ENCODE assay signal across 26 cellular contexts in the genomic region with DNA sequence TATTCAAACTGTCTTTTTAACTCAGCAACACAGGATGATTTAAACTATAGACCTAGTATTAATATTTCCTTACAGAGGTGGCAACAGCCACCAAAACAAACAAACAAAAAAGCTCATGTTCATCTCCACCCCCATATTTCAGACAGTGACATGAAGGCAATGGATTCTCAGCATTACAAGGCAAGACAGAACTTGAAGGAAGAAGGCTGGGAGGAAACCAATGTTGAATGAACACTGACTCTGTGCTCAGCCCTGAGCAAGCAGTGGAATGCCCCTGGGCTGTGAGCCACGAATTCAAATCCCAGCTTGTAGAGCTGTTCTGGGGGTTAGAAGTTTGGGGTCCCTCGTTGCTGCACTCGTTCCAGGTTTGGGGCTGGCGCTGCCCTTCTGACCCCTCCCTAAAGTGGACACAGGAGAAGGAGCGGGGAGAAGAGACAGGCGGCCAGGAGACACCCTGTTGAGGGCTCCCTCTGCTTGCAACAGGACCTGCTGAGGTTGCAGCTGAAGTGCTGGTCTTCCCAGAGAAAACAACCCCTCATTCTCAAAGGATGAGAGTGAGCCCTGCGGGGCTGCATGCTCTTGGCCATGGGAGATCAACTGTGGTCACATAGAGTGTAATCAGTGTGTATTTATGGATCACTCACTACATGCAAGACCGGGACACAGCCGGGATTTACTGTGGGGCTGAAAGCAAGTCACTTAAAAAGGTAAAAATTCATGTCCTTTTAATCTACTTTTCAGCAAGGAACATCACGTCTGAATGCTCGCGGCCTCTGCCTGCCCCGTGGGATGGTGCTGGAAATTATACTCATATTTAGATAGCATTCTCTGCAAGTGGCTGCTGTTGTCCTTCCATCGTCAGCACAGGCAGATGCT. TPM values are rescaled to one million over a fixed set of nuclear protein-coding genes. Genes with fewer than 3 reads are reported as not detected.
A peak's percentile ranks its signal among the peaks of the same experiment; 100 is the strongest.
DNase-seq lines count a peak whose midpoint lies in the region; ATAC-seq, FAIRE-seq and TF ChIP-seq lines count a peak whose summit lies in the region.
"Had no signal": no experiment of that assay in that cellular context is flagged by ENCODE, and none has a peak within 500 bp of the region (broad histone marks: within the 10 kb centered on the region; RNA-seq: fewer than 3 reads in every experiment).

No MANE protein-coding gene starts in this region.

- 80% methylated on average over 13 of the region's 14 CpGs for WGBS in mesenchymal stem cell
- 79 to 85% (median 83%) methylated on average over 14 of the region's 14 CpGs for WGBS in spleen, 5 donors
- WGBS in stomach, 5 donors = 75 to 85% (median 81%) methylated on average over 12 to 14 of the region's 14 CpGs

- no peak overlapping the region for H3K23ac ChIP-seq in mesenchymal stem cell (ENCODE audit: low read length in 2 of 2)

- H3K9me3 ChIP-seq in RWPE2 (ENCODE audit: severe bottlenecking) (no peaks in the 10 kb centered on the region), mesenchymal stem cell (ENCODE audit: control insufficient read depth, low read length) (no peaks in the 10 kb centered on the region), spleen (no peaks in the 10 kb centered on the region), stomach (no peaks in the 10 kb centered on the region)
- H3K9me3 ChIP-seq: MG63 had no signal

- peak overlapping the region in 1 of 2 experiments; percentile 39 for H3K14ac ChIP-seq in mesenchymal stem cell (ENCODE audit: low read length in 2 of 2)

- no peaks in the 10 kb centered on the region for H3K79me1 ChIP-seq in mesenchymal stem cell (replicated peaks; ENCODE audit: low read length, poor library complexity, severe bottlenecking)

- POLR2A ChIA-PET in activated CD4-positive, alpha-beta memory T cell treated with anti-CD3 and anti-CD28 coated beads, Interleukin-2, amount 10 ng/mL, durations not matched to agents 7 days and 5 days (lab: Charles Lee) = no interaction called here

- intact Hi-C loops in spleen (cut with DNase I; ENCODE audit: low total_unique reads) (no loop called here), stomach (cut with DNase I; ENCODE audit: low total_unique reads) (no loop called here)

- no peak overlapping the region for H3K4me3 Mint-ChIP-seq in activated CD4-positive, alpha-beta memory T cell treated with anti-CD3 and anti-CD28 coated beads, Interleukin-2, amount 10 ng/mL, durations not matched to agents 7 days and 5 days
- H3K4me3 Mint-ChIP-seq: CD4-positive, CD25-positive, alpha-beta regulatory T cell; endodermal cell; memory B cell; naive thymus-derived CD4-positive, alpha-beta T cell had no signal

- no peaks in the 10 kb centered on the region for H3K36me3 Mint-ChIP-seq in activated CD4-positive, alpha-beta memory T cell treated with anti-CD3 and anti-CD28 coated beads, Interleukin-2, amount 10 ng/mL, durations not matched to agents 7 days and 5 days (ENCODE audit: low read depth)
- H3K36me3 Mint-ChIP-seq: CD4-positive, CD25-positive, alpha-beta regulatory T cell; memory B cell; naive thymus-derived CD4-positive, alpha-beta T cell had no signal

- no peak overlapping the region for H2BK12ac ChIP-seq in mesenchymal stem cell (ENCODE audit: low read length in 2 of 2)

- TF ChIP-seq POLR2A in spleen (IDR thresholded peaks at IDR 0.05) (no peak), stomach (IDR thresholded peaks at IDR 0.05) (no peak)

- no peak overlapping the region for H2BK15ac ChIP-seq in mesenchymal stem cell (ENCODE audit: low read depth, poor library complexity, severe bottlenecking)

- FAIRE-seq in GM18507 (lab: Jason Lieb, UNC) = peak; percentile 54

- TF ChIP-seq CTCF in RWPE2 (IDR thresholded peaks at IDR 0.05; ENCODE audit: poor library complexity, severe bottlenecking) (no peak), spleen (IDR thresholded peaks at IDR 0.05 in 8 of 11, conservative IDR thresholded peaks at IDR 0.05 in 3 of 11) (no peak), stomach (IDR thresholded peaks at IDR 0.05) (no peak)

- H3K27ac ChIP-seq in RWPE2 (ENCODE audit: poor library complexity, severe bottlenecking) (peak overlapping the region; percentile 64), mesenchymal stem cell (ENCODE audit: low read length, poor library complexity, severe bottlenecking) (no peak overlapping the region), spleen (no peak overlapping the region), stomach (no peak overlapping the region)
- H3K27ac ChIP-seq: coronary artery, HL-60 had no signal

- H3K27me3 ChIP-seq in RWPE2 (ENCODE audit: insufficient read depth, poor library complexity, severe bottlenecking) (no peaks in the 10 kb centered on the region), mesenchymal stem cell (ENCODE audit: control insufficient read depth in 1 of 2, insufficient read depth in 1 of 2, low read length in 2 of 2) (peaks cover 0 to 6% of the 10 kb centered on the region in 2 experiments), spleen (replicated peaks in 1 of 7) (no peaks in the 10 kb centered on the region), stomach (no peaks in the 10 kb centered on the region)
- H3K27me3 ChIP-seq: MG63 had no signal

- H3K27ac Mint-ChIP-seq in activated CD4-positive, alpha-beta memory T cell treated with anti-CD3 and anti-CD28 coated beads, Interleukin-2, amount 10 ng/mL, durations not matched to agents 7 days and 5 days = no peak overlapping the region
- H3K27ac Mint-ChIP-seq: CD4-positive, CD25-positive, alpha-beta regulatory T cell; endodermal cell; memory B cell; naive thymus-derived CD4-positive, alpha-beta T cell had no signal

- no peak overlapping the region for H3K4me2 ChIP-seq in mesenchymal stem cell (ENCODE audit: low read length, poor library complexity, severe bottlenecking)

- H3K4ac ChIP-seq in mesenchymal stem cell (ENCODE audit: low read depth in 1 of 2, low read length in 2 of 2) = no peak overlapping the region

- CTCF ChIA-PET in activated CD4-positive, alpha-beta memory T cell treated with anti-CD3 and anti-CD28 coated beads, Interleukin-2, amount 10 ng/mL, durations not matched to agents 7 days and 5 days (lab: Charles Lee) = interaction anchor here (0.8 to 1.1 kb wide), 4 partner anchors 8 to 299 kb away, joined by 3 read pairs; no protein-coding TSS in a partner anchor

- peak; percentile 86 for ATAC-seq in RWPE2 (ENCODE audit: low read depth)
- ATAC-seq: left cardiac atrium; naive thymus-derived CD4-positive, alpha-beta T cell had no signal

- H4K91ac ChIP-seq in mesenchymal stem cell (ENCODE audit: low read length) = no peak overlapping the region

- H3K4me1 ChIP-seq in RWPE2 (ENCODE audit: insufficient read depth, poor library complexity, severe bottlenecking) = peaks cover 17% of the 10 kb centered on the region
- peaks cover 2% of the 10 kb centered on the region for H3K4me1 ChIP-seq in mesenchymal stem cell (ENCODE audit: control insufficient read depth, insufficient read depth, low read depth, low read length)
- no peaks in the 10 kb centered on the region for H3K4me1 ChIP-seq in spleen
- peaks cover 0 to 6% (median 2%) of the 10 kb centered on the region in 4 donors for H3K4me1 ChIP-seq in stomach

- H2AFZ ChIP-seq in mesenchymal stem cell (ENCODE audit: low read depth, low read length) = peak overlapping the region; percentile 31

- no peak overlapping the region for H3K18ac ChIP-seq in mesenchymal stem cell (ENCODE audit: low read depth in 1 of 2, low read length in 2 of 2)

- H3K4me3 ChIP-seq in RWPE2 (ENCODE audit: severe bottlenecking) = no peak overlapping the region
- H3K4me3 ChIP-seq in mesenchymal stem cell (ENCODE audit: insufficient read depth in 1 of 2, low read depth in 1 of 2, low read length in 2 of 2) = no peak overlapping the region
- H3K4me3 ChIP-seq in spleen = no peak overlapping the region
- H3K4me3 ChIP-seq in stomach = no peak overlapping the region
- H3K4me3 ChIP-seq: coronary artery, MG63 had no signal

- TF ChIP-seq EP300 in stomach (IDR thresholded peaks at IDR 0.05) = no peak

- H2BK120ac ChIP-seq in mesenchymal stem cell (ENCODE audit: low read depth, low read length) = no peak overlapping the region

- H3K36me3 ChIP-seq in RWPE2 (ENCODE audit: low read depth) (no peaks in the 10 kb centered on the region), mesenchymal stem cell (ENCODE audit: control insufficient read depth in 1 of 2, insufficient read depth in 2 of 2, low read depth in 1 of 2, low read length in 2 of 2) (no peaks in the 10 kb centered on the region), spleen (no peaks in the 10 kb centered on the region), stomach (no peaks in the 10 kb centered on the region)
- H3K36me3 ChIP-seq: MG63 had no signal

- no peak overlapping the region for H4K8ac ChIP-seq in mesenchymal stem cell (ENCODE audit: low read length)

- no peak overlapping the region for H2AK5ac ChIP-seq in mesenchymal stem cell (ENCODE audit: low read length, severe bottlenecking)

- no peak overlapping the region for H2BK5ac ChIP-seq in mesenchymal stem cell (ENCODE audit: low read depth, low read length, poor library complexity, severe bottlenecking)

- H3K4me1 Mint-ChIP-seq in activated CD4-positive, alpha-beta memory T cell treated with anti-CD3 and anti-CD28 coated beads, Interleukin-2, amount 10 ng/mL, durations not matched to agents 7 days and 5 days = no peaks in the 10 kb centered on the region
- H3K4me1 Mint-ChIP-seq: memory B cell had no signal

- no peak for DNase-seq in GM18507 (ENCODE audit: extremely low spot score, insufficient read length, low read depth)
- no peak for DNase-seq in RWPE2 (ENCODE audit: low spot score)
- no peak for DNase-seq in mesenchymal stem cell
- DNase-seq in spleen = peak; percentile 67
- DNase-seq in activated CD4-positive, alpha-beta memory T cell treated with anti-CD3 and anti-CD28 coated beads, Interleukin-2, amount 10 ng/mL, durations not matched to agents 7 days and 5 days = no peak
- no peak for DNase-seq in NCI-H187 (lab: John Stamatoyannopoulos, UW)
- no peak for DNase-seq in stomach
- DNase-seq in NCI-H1105 treated with DMSO at 0.1 percent for 48 hours (lab: John Stamatoyannopoulos, UW) = no peak
- DNase-seq: activated CD4-positive, alpha-beta T cell treated with anti-CD3 and anti-CD28 coated beads, Interleukin-2, amount 50 U/mL, for 48 hours; activated CD4-positive, CD25-positive, alpha-beta regulatory T cell; activated gamma-delta T cell treated with Interleukin-2 at 50 U/mL for 16 hours; CD4-positive, CD25-positive, alpha-beta regulatory T cell; DMS 273 treated with DMSO at 0.1 percent for 48 hours; endodermal cell; GF-D8; IMR-90; left cardiac atrium; MG63; naive thymus-derived CD4-positive, alpha-beta T cell; NCI-H1436; NCI-H526; stimulated activated CD4-positive, alpha-beta T cell treated with anti-CD3 and anti-CD28 coated beads, Interleukin-15, amount 100 ng/mL, for 24 hours; T1000 had no signal

- H3K27me3 Mint-ChIP-seq in activated CD4-positive, alpha-beta memory T cell treated with anti-CD3 and anti-CD28 coated beads, Interleukin-2, amount 10 ng/mL, durations not matched to agents 7 days and 5 days = peaks cover 3% of the 10 kb centered on the region
- H3K27me3 Mint-ChIP-seq: CD4-positive, CD25-positive, alpha-beta regulatory T cell; memory B cell had no signal

- no peaks in the 10 kb centered on the region for H3K9me3 Mint-ChIP-seq in activated CD4-positive, alpha-beta memory T cell treated with anti-CD3 and anti-CD28 coated beads, Interleukin-2, amount 10 ng/mL, durations not matched to agents 7 days and 5 days
- H3K9me3 Mint-ChIP-seq: endodermal cell; memory B cell; naive thymus-derived CD4-positive, alpha-beta T cell had no signal

- no peak overlapping the region for H3K9ac ChIP-seq in mesenchymal stem cell (ENCODE audit: low read length)

RNA-seq across cellular contexts. Expression of gene MYH3, which starts 34.3 kb away (rescaled TPM):
- 0.33 TPM for polyA plus RNA-seq in mesenchymal stem cell (2013, experiment 1 of 2)
- 0.25 TPM for polyA plus RNA-seq in mesenchymal stem cell (2013, experiment 2 of 2)
- total RNA-seq in spleen = 1 to 10 TPM; 2.2 to 6.0 (median 3.1) TPM
- polyA plus RNA-seq in spleen = 1 to 10 TPM; 4.9 to 9.0 (median 8.0) TPM
- 1 to 10 TPM; 2.5 to 3.0 TPM for total RNA-seq in activated CD4-positive, alpha-beta memory T cell treated with anti-CD3 and anti-CD28 coated beads, Interleukin-2, amount 10 ng/mL, durations not matched to agents 7 days and 5 days
- 1 to 10 TPM in 3 of 5 donors, under 1 TPM in 2; 0.45 to 8.3 (median 2.3) TPM for total RNA-seq in stomach
- polyA plus RNA-seq in stomach = 1 to 10 TPM; 1.2 to 5.1 (median 4.2) TPM
